8 cellular contexts compared by ENCODE assay signal in the genomic region with DNA sequence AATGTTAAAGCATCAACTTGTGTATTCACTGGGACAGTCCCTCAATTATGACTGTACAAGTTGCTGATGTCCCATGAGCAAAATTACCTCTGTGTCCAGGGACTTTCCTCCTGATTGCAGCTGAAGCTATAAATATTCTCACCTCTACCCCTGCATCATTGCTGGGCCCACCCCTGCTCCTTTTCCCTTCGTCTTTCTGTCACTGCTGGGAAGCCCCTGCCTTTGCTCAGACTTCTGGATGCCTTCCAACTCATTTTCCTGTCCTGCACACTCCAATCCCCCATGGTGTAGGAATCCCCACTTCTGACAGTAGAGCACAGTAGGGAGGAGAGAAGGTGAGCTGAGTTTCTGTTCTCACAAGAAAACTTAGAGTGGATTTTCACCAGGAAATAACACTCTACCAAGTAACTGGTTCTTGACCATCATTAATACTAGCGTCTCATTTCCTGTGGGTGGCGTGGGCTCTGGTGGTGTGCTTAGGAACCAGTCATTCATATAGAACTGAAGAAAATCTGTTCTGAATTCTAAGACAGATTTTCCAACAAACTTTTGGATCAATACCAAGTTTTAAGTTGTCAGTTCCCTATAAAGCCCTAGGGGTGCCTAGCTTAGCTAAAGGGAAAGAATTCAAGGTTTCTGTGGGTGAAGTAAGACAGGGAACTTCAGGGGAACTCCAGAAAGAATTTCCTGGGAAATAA.
DNase-seq lines count a peak whose midpoint lies in the region; ATAC-seq, FAIRE-seq and TF ChIP-seq lines count a peak whose summit lies in the region.

No MANE protein-coding gene starts in this region.

- no peaks in the 10 kb centered on the region for H4K20me1 ChIP-seq in Karpas-422 (ENCODE audit: insufficient read depth, low read depth, low read length)

- H3K9me3 ChIP-seq in Karpas-422 (ENCODE audit: low read length), result no peaks in the 10 kb centered on the region

- no peaks in the 10 kb centered on the region for H3K27me3 Mint-ChIP-seq in mesothelial cell of epicardium (ENCODE audit: low read depth)

- H3K4me1 Mint-ChIP-seq in mesothelial cell of epicardium, result peaks cover 14% of the 10 kb centered on the region

- no peak overlapping the region for H3K27ac ChIP-seq in Karpas-422 (ENCODE audit: low read length)

- peaks cover 24% of the 10 kb centered on the region for H3K9me3 Mint-ChIP-seq in mesothelial cell of epicardium

- H3K27me3 ChIP-seq in Karpas-422 (ENCODE audit: low read length), result no peaks in the 10 kb centered on the region

- DNase-seq in H54 (ENCODE audit: insufficient read length, low spot score) (peak; percentile 3), RCC 7860 (ENCODE audit: low spot score) (peak; percentile 53), mesothelial cell of epicardium (ENCODE audit: low spot score in 2 of 2, unreplicated experiment in 2 of 2) (no peak), medulla oblongata (ENCODE audit: extremely low spot score) (no peak), AG08395 (ENCODE audit: low spot score) (no peak), Karpas-422 (no peak), NCI-H1048 (lab: John Stamatoyannopoulos, UW) (no peak)

- no peaks in the 10 kb centered on the region for H3K36me3 Mint-ChIP-seq in mesothelial cell of epicardium

- no peak overlapping the region for H2AFZ ChIP-seq in Karpas-422 (ENCODE audit: low read length)

- no peaks in the 10 kb centered on the region for H3K79me2 ChIP-seq in Karpas-422 (ENCODE audit: low read length)

- FAIRE-seq in H54 (lab: Jason Lieb, UNC) (no peak), RCC 7860 (lab: Jason Lieb, UNC) (no peak)

- H3K4me1 ChIP-seq in Karpas-422 (ENCODE audit: low read length), result no peaks in the 10 kb centered on the region

- H3K9ac ChIP-seq in Karpas-422 (ENCODE audit: low read length), result no peak overlapping the region

- no peak for TF ChIP-seq CTCF in mesothelial cell of epicardium (IDR thresholded peaks at IDR 0.05; ENCODE audit: unreplicated experiment)

- H3K9me2 ChIP-seq in Karpas-422 (replicated peaks; ENCODE audit: insufficient read depth, low read length), result no peaks in the 10 kb centered on the region

- TF ChIP-seq POLR2A in H54 (IDR thresholded peaks at IDR 0.05; ENCODE audit: low read depth, low read length), result no peak

- no peaks in the 10 kb centered on the region for H3K36me3 ChIP-seq in Karpas-422 (ENCODE audit: insufficient read depth, low read length)

- no peak overlapping the region for H3K4me3 Mint-ChIP-seq in mesothelial cell of epicardium

- peak overlapping the region; percentile 70 for H3K27ac Mint-ChIP-seq in mesothelial cell of epicardium

- H3K4me3 ChIP-seq in Karpas-422 (ENCODE audit: low read length), result no peak overlapping the region

- no peak overlapping the region for H3K4me2 ChIP-seq in Karpas-422 (ENCODE audit: low read depth, low read length, poor library complexity, severe bottlenecking)

- ATAC-seq in GM18861 (IDR thresholded peaks at IDR 0.05; ENCODE audit: unreplicated experiment), result peak; percentile 69

Comparison
In these comparisons a context has a peak if more than half of its experiments do, and no peak if none do; other contexts are left out.
1. DNase-seq: peak in H54 (single experiment) and RCC 7860 (single experiment); none in mesothelial cell of epicardium (0 of 2), medulla oblongata (single experiment), AG08395 (single experiment), Karpas-422 (single experiment) and NCI-H1048 (single experiment).